In genomic region chr1:58816072-58816746, GRCh38 we compare ENCODE assay signal across 8 cellular contexts. TPM values are rescaled to one million over a fixed set of nuclear protein-coding genes. Genes with fewer than 3 reads are reported as not detected.
A peak's percentile ranks its signal among the peaks of the same experiment; 100 is the strongest.
DNase-seq lines count a peak whose midpoint lies in the region; ATAC-seq, FAIRE-seq and TF ChIP-seq lines count a peak whose summit lies in the region.

No MANE protein-coding gene starts in this region.

- no peaks in the 10 kb centered on the region for H3K27me3 ChIP-seq in OCI-LY3 (ENCODE audit: low read depth, low read length)

- intact Hi-C loops in mucosa of descending colon (cut with DNase I, micrococcal nuclease), result no loop called here

- DNase-seq in D721Med (ENCODE audit: insufficient read length, low spot score) (peak; percentile 41), HT-29 (ENCODE audit: low spot score) (peak; percentile 92), activated T-cell treated with anti-CD3 and anti-CD28 coated beads for 24 hours (ENCODE audit: low read depth) (peak; percentile 72), epithelial cell of esophagus (ENCODE audit: low read depth) (peak; percentile 79), mucosa of descending colon (peak; percentile 94 to 96 (median 96))
- peak; percentile 81 to 85 for DNase-seq in stimulated activated CD8-positive, alpha-beta memory T cell treated with anti-CD3 and anti-CD28 coated beads, Interleukin-2, amount 100 ng/mL, for 48 hours (ENCODE audit: low read depth in 2 of 2)

- H4K20me1 ChIP-seq in OCI-LY3 (ENCODE audit: insufficient read depth, low read length), result no peaks in the 10 kb centered on the region

- no peaks in the 10 kb centered on the region for H3K36me3 ChIP-seq in OCI-LY3 (replicated peaks; ENCODE audit: low read depth, low read length)
- peaks cover 3% of the 10 kb centered on the region for H3K36me3 ChIP-seq in mucosa of descending colon (ENCODE audit: low read depth)

- peak overlapping the region; percentile 72 for H2AFZ ChIP-seq in OCI-LY3 (ENCODE audit: low read depth, low read length)

- peak overlapping the region; percentile 99 for H3K4me2 ChIP-seq in OCI-LY3 (ENCODE audit: low read length)

- H3K9me3 ChIP-seq in OCI-LY3 (ENCODE audit: insufficient read depth, low read length), result no peaks in the 10 kb centered on the region
- no peaks in the 10 kb centered on the region for H3K9me3 ChIP-seq in mucosa of descending colon

- ATAC-seq in GM21367 (IDR thresholded peaks at IDR 0.05; ENCODE audit: unreplicated experiment) (peak; percentile 81), mucosa of descending colon (peak; percentile 80)

- H3K4me1 ChIP-seq in OCI-LY3 (ENCODE audit: low read length) (peaks cover 32% of the 10 kb centered on the region), mucosa of descending colon (ENCODE audit: low read depth) (peaks cover 31% of the 10 kb centered on the region)

- peak overlapping the region; percentile 97 for H3K9ac ChIP-seq in OCI-LY3 (ENCODE audit: low read length)

- peak overlapping the region; percentile 90 for H3K27ac ChIP-seq in OCI-LY3 (ENCODE audit: low read length)

- TF ChIP-seq CTCF in D721Med (IDR thresholded peaks at IDR 0.05; ENCODE audit: insufficient read depth, missing control alignments), result no peak
- 0 out of 2 replicates have a peak, but pooled peaks have one; percentile 18 for TF ChIP-seq CTCF in OCI-LY3 (IDR thresholded peaks at IDR 0.05; ENCODE audit: low read depth, low read length)
- TF ChIP-seq CTCF in epithelial cell of esophagus (IDR thresholded peaks at IDR 0.05; ENCODE audit: insufficient read depth, low read depth, low read length, missing control alignments), result no peak
- TF ChIP-seq CTCF in mucosa of descending colon (IDR thresholded peaks at IDR 0.05), result no peak

- FAIRE-seq in D721Med (lab: Jason Lieb, UNC), result no peak

- H3K4me3 ChIP-seq in OCI-LY3 (ENCODE audit: low read length), result peak overlapping the region; percentile 94
- peak overlapping the region; percentile 57 for H3K4me3 ChIP-seq in epithelial cell of esophagus (ENCODE audit: low read length)
- peak overlapping the region; percentile 31 for H3K4me3 ChIP-seq in mucosa of descending colon

- no peaks in the 10 kb centered on the region for H3K79me2 ChIP-seq in OCI-LY3 (ENCODE audit: low read length)

RNA-seq across cellular contexts. Expression of gene JUN, which starts 32.4 kb away (rescaled TPM):
- total RNA-seq in HT-29 (2014; rRNA removed; shearing (Covaris generic)), result 531 and 547 TPM in 2 replicates
- 100 to 1,000 TPM; 138 to 303 (median 153) TPM for total RNA-seq in mucosa of descending colon

Comparison
In these comparisons a context has a peak if more than half of its experiments do, and no peak if none do; other contexts are left out.
1. Peak in every context shown above with its lines: DNase-seq, ATAC-seq, H3K4me3 ChIP-seq and H3K27ac ChIP-seq.
2. DNase-seq: peak in every context shown above with its lines; median percentile 96 in mucosa of descending colon; 92 in HT-29; 83 in stimulated activated CD8-positive, alpha-beta memory T cell treated with anti-CD3 and anti-CD28 coated beads, Interleukin-2, amount 100 ng/mL, for 48 hours; 79 in epithelial cell of esophagus; 72 in activated T-cell treated with anti-CD3 and anti-CD28 coated beads for 24 hours; 41 in D721Med.
3. H3K4me3 ChIP-seq: peak in every context shown above with its lines; median percentile 94 in OCI-LY3; 57 in epithelial cell of esophagus; 31 in mucosa of descending colon.